Comparison of ENCODE assay signal across 8 cellular contexts in the genomic region with DNA sequence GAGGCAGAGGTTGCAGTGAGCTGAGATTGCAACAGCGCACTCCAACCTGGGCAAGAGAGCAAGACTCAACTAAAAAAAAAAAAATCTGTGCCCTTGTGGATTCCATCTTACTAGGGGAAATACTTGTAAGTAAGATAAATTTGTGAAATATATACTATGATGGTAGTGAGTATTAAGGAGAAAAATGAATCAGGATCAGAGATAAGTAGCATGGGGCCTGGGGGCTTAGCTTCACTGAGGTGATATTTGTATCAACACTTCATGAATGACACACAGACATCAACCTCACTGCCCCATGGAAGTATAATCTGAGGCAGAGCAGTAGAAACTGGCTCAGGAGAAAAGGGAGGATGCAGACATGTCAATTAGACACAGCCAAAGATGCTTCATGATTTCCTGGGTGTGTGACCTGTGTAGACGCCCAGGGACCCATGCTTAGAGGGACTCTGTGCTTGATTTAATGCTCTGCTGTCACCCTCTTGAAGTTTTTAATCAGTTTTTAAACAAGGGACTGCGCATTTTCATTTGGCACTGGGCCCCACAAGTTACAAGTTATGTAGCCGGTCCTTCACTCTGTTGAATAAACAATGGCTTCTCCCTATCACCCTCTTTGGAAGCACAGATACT. TPM values are rescaled to one million over a fixed set of nuclear protein-coding genes. Genes with fewer than 3 reads are reported as not detected.
DNase-seq lines count a peak whose midpoint lies in the region; ATAC-seq and TF ChIP-seq lines count a peak whose summit lies in the region.
"Had no signal": no experiment of that assay in that cellular context is flagged by ENCODE, and none has a peak within 500 bp of the region (broad histone marks: within the 10 kb centered on the region; RNA-seq: fewer than 3 reads in every experiment).

No MANE protein-coding gene starts in this region.

- H3K27me3 ChIP-seq in spleen (replicated peaks in 1 of 7): no peaks in the 10 kb centered on the region
- H3K27me3 ChIP-seq: ovary had no signal

- peak; percentile 9 for ATAC-seq in GM21515 (IDR thresholded peaks at IDR 0.05; ENCODE audit: unreplicated experiment)
- ATAC-seq in HG02938 (IDR thresholded peaks at IDR 0.05; ENCODE audit: unreplicated experiment): no peak

- H3K36me3 Mint-ChIP-seq in dendritic cell treated with granulocyte-macrophage colony-stimulating factor and Interleukin-4, amounts not matched to agents 40 ng/mL and 50 ng/mL, for 4 days (ENCODE audit: low read depth): no peaks in the 10 kb centered on the region

- DNase-seq in NB4 (ENCODE audit: low read depth) (peak; percentile 38), spleen (no peak), RWPE1 (ENCODE audit: low spot score) (no peak), SW480 (ENCODE audit: low spot score) (no peak)

- peaks cover 15 to 88% (median 45%) of the 10 kb centered on the region in 6 donors for H3K4me1 ChIP-seq in spleen

- WGBS in spleen, 5 donors: 45 to 51% (median 48%) methylated on average over 4 of the region's 4 CpGs

- H3K4me1 Mint-ChIP-seq in dendritic cell treated with granulocyte-macrophage colony-stimulating factor and Interleukin-4, amounts not matched to agents 40 ng/mL and 50 ng/mL, for 4 days (ENCODE audit: low read depth): peaks cover 68% of the 10 kb centered on the region

- no peaks in the 10 kb centered on the region for H3K9me3 ChIP-seq in spleen
- H3K9me3 ChIP-seq: ovary had no signal

- H3K9me3 Mint-ChIP-seq in dendritic cell treated with granulocyte-macrophage colony-stimulating factor and Interleukin-4, amounts not matched to agents 40 ng/mL and 50 ng/mL, for 4 days: no peaks in the 10 kb centered on the region

- CTCF ChIA-PET in RWPE1 (lab: Yijun Ruan, JAX): interaction anchor here (0.6 kb wide), 1 partner anchor 184 kb away, joined by 3 read pairs; no protein-coding TSS in a partner anchor

- H3K4me3 ChIP-seq in NB4 (ENCODE audit: low read depth, low read length) (peak overlapping the region; percentile 62), spleen (peak overlapping the region in 5 of 8 donors; percentile 16 to 62 (median 17))
- H3K4me3 ChIP-seq: ovary had no signal

- POLR2A ChIA-PET in RWPE1 (lab: Yijun Ruan, JAX; ENCODE audit: low non-redundant PET): no interaction called here

- intact Hi-C loops in dendritic cell treated with granulocyte-macrophage colony-stimulating factor and Interleukin-4, amounts not matched to agents 40 ng/mL and 50 ng/mL, for 4 days (cut with micrococcal nuclease): no loop called here
- intact Hi-C loops in spleen (cut with DNase I; ENCODE audit: low total_unique reads): no loop called here

- no peaks in the 10 kb centered on the region for H3K36me3 ChIP-seq in spleen
- H3K36me3 ChIP-seq: ovary had no signal

- H3K27ac Mint-ChIP-seq in dendritic cell treated with granulocyte-macrophage colony-stimulating factor and Interleukin-4, amounts not matched to agents 40 ng/mL and 50 ng/mL, for 4 days: peak overlapping the region; percentile 94

- H3K27ac ChIP-seq in spleen: peak overlapping the region; percentile 85 to 95 (median 92)
- H3K27ac ChIP-seq in RWPE1: no peak overlapping the region
- H3K27ac ChIP-seq: ovary had no signal

- TF ChIP-seq POLR2A in NB4 (IDR thresholded peaks at IDR 0.05; ENCODE audit: extremely low read depth, insufficient read length) (no peak), spleen (IDR thresholded peaks at IDR 0.05) (no peak)

- no peaks in the 10 kb centered on the region for H3K27me3 Mint-ChIP-seq in dendritic cell treated with granulocyte-macrophage colony-stimulating factor and Interleukin-4, amounts not matched to agents 40 ng/mL and 50 ng/mL, for 4 days

- TF ChIP-seq CTCF in NB4 (IDR thresholded peaks at IDR 0.05; ENCODE audit: low read depth, low read length) (no peak), spleen (IDR thresholded peaks at IDR 0.05 in 8 of 11, conservative IDR thresholded peaks at IDR 0.05 in 3 of 11) (no peak), RWPE1 (conservative IDR thresholded peaks at IDR 0.05; ENCODE audit: low read depth) (no peak)

- H3K4me3 Mint-ChIP-seq in dendritic cell treated with granulocyte-macrophage colony-stimulating factor and Interleukin-4, amounts not matched to agents 40 ng/mL and 50 ng/mL, for 4 days: peak overlapping the region; percentile 42

RNA-seq across cellular contexts. Expression of gene TMEM230, which starts 35.0 kb away (rescaled TPM):
- total RNA-seq in spleen: 10 to 100 TPM; 62.5 to 83.7 (median 75.1) TPM
- 100 to 1,000 TPM; 112 to 131 (median 123) TPM for polyA plus RNA-seq in spleen

RNA-seq across cellular contexts. Expression of gene PCNA, which starts 41.9 kb away (rescaled TPM):
- 10 to 100 TPM; 39.6 to 81.5 (median 45.9) TPM for total RNA-seq in spleen
- 100 to 1,000 TPM in 1 of 3 donors, 10 to 100 TPM in 2; 45.6 to 106 (median 90.0) TPM for polyA plus RNA-seq in spleen

RNA-seq across cellular contexts. Expression of gene CDS2, which starts 48.9 kb away (rescaled TPM):
- 10 to 100 TPM; 33.1 to 61.8 (median 45.5) TPM for total RNA-seq in spleen
- polyA plus RNA-seq in spleen: 10 to 100 TPM in 1 of 3 donors, 1 to 10 TPM in 2; 6.9 to 10.7 (median 9.1) TPM
